In the genomic region with DNA sequence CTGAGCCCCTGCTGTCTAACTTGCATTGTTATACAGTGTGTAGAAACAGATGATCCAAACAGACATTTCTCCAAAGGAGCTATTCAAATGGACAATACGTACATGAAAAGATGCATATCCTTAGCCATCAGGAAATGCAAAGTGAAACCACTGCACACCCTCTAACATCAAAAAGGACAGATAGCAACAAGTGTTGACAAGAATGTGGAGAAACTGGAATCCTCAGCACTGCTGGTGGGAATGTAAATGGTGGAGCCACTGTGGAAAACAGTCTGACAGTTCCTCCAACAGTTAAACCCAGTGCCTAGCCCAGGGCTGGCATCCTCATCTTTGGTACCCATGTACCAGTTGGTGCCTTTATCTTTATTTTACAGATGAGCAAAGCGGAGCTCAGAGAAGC, we compare ENCODE assay signal across 18 cellular contexts. TPM values are rescaled to one million over a fixed set of nuclear protein-coding genes. Genes with fewer than 3 reads are reported as not detected.
"Had no signal": no experiment of that assay in that cellular context is flagged by ENCODE, and none has a peak within 500 bp of the region (broad histone marks: within the 10 kb centered on the region; RNA-seq: fewer than 3 reads in every experiment).

No MANE protein-coding gene starts in this region.

- H3K27ac ChIP-seq: ascending aorta, heart left ventricle, left lung, ovary, sigmoid colon, SK-N-MC, testis had no signal

- ATAC-seq: heart left ventricle, left lung had no signal

- DNase-seq: activated CD4-positive, alpha-beta T cell treated with anti-CD3 and anti-CD28 coated beads, Interleukin-2, amount 50 U/mL, for 4 hours; activated CD4-positive, CD25-positive, alpha-beta regulatory T cell; activated CD8-positive, alpha-beta memory T cell treated with anti-CD3 and anti-CD28 coated beads, Interleukin-2, amount 50 U/mL, for 48 hours; heart left ventricle; islet precursor cell; left lung; ovary; sigmoid colon; stimulated activated CD4-positive, alpha-beta T cell treated with anti-CD3 and anti-CD28 coated beads, Interleukin-2, amount 100 ng/mL, for 24 hours; stimulated activated naive CD8-positive, alpha-beta T cell treated with anti-CD3 and anti-CD28 coated beads, Interleukin-15, amount 100 ng/mL, for 72 hours; T-helper 2 cell; testis had no signal

- H3K4me1 ChIP-seq: testis had no signal

- H3K9me3 ChIP-seq: ascending aorta, heart left ventricle, left lung, ovary, sigmoid colon, testis had no signal

- H3K4me3 ChIP-seq: ascending aorta, heart left ventricle, left lung, ovary, sigmoid colon, SK-N-MC, testis had no signal

- H3K4me3 Mint-ChIP-seq: stimulated activated naive CD8-positive, alpha-beta T cell treated with anti-CD3 and anti-CD28 coated beads, Interleukin-15, amount 100 ng/mL, for 72 hours had no signal

- H3K27me3 ChIP-seq: ascending aorta, heart left ventricle, left lung, ovary, sigmoid colon, testis had no signal

- H3K27me3 Mint-ChIP-seq: stimulated activated naive CD8-positive, alpha-beta T cell treated with anti-CD3 and anti-CD28 coated beads, Interleukin-15, amount 100 ng/mL, for 72 hours had no signal

RNA-seq across cellular contexts. Expression of gene ORM2, which starts 8.5 kb away (rescaled TPM):
- total RNA-seq: endothelial cell of umbilical vein, frontal cortex, heart left ventricle, sigmoid colon, urinary bladder had no signal
- polyA plus RNA-seq: endothelial cell of umbilical vein, neural cell had no signal

RNA-seq across cellular contexts. Expression of gene ORM1, which starts 15.3 kb away (rescaled TPM):
- total RNA-seq: endothelial cell of umbilical vein, sigmoid colon, testis had no signal
- polyA plus RNA-seq: endothelial cell of umbilical vein, neural cell had no signal
